8 cellular contexts compared by ENCODE assay signal in genomic region chr4:149371021-149371420, GRCh38.
DNase-seq lines count a peak whose midpoint lies in the region; ATAC-seq and TF ChIP-seq lines count a peak whose summit lies in the region.

No MANE protein-coding gene starts in this region.

- no peaks in the 10 kb centered on the region for H3K4me1 ChIP-seq in gastroesophageal sphincter

- DNase-seq in GM10248 (ENCODE audit: extremely low spot score) = peak; percentile 16
- DNase-seq in KG1 (lab: John Stamatoyannopoulos, UW) = peak; percentile 2
- DNase-seq in SHP77 (lab: John Stamatoyannopoulos, UW) = peak; percentile 7 to 31
- DNase-seq in fibroblast of pulmonary artery (ENCODE audit: low read depth) = peak; percentile 83
- DNase-seq in sciatic nerve (ENCODE audit: low spot score) = no peak

- no peak overlapping the region for H3K4me3 ChIP-seq in fibroblast of pulmonary artery (replicated peaks; ENCODE audit: low read depth, low read length)
- H3K4me3 ChIP-seq in gastroesophageal sphincter = no peak overlapping the region

- 30 to 39% methylated on average over 3 of the region's 3 CpGs for WGBS in gastroesophageal sphincter (ENCODE audit: low coverage in 1 of 2), 2 donors

- H3K36me3 ChIP-seq in gastroesophageal sphincter = no peaks in the 10 kb centered on the region

- H3K9me3 ChIP-seq in gastroesophageal sphincter = no peaks in the 10 kb centered on the region

- ATAC-seq in GM21786 (IDR thresholded peaks at IDR 0.05; ENCODE audit: unreplicated experiment) (peak; percentile 81), sciatic nerve (peak; percentile 60), HG03095 (IDR thresholded peaks at IDR 0.05; ENCODE audit: unreplicated experiment) (no peak), gastroesophageal sphincter (no peak)

- TF ChIP-seq CTCF in GM10248 (IDR thresholded peaks at IDR 0.05; ENCODE audit: control extremely low read depth, extremely low read depth, low read depth, missing control alignments) = peak; percentile 36
- peak; percentile 55 for TF ChIP-seq CTCF in fibroblast of pulmonary artery (IDR thresholded peaks at IDR 0.05; ENCODE audit: low read length, missing control alignments)
- peak in 2 of 4 experiments; percentile 18 to 48 for TF ChIP-seq CTCF in gastroesophageal sphincter (IDR thresholded peaks at IDR 0.05)

- no peak overlapping the region for H3K27ac ChIP-seq in gastroesophageal sphincter

- TF ChIP-seq POLR2A in gastroesophageal sphincter (IDR thresholded peaks at IDR 0.05) = no peak

- POLR2A ChIA-PET in GM10248 (lab: Yijun Ruan, JAX) = no interaction called here

- no peak for TF ChIP-seq EP300 in gastroesophageal sphincter (IDR thresholded peaks at IDR 0.05)

- CTCF ChIA-PET in GM10248 (lab: Yijun Ruan, JAX) = interaction anchor here (0.9 kb wide), 1 partner anchor 591 kb away, joined by 3 read pairs; no protein-coding TSS in a partner anchor

- intact Hi-C loops in sciatic nerve (cut with DNase I) = no loop called here

- no peaks in the 10 kb centered on the region for H3K27me3 ChIP-seq in gastroesophageal sphincter

Comparison
In these comparisons a context has a peak if more than half of its experiments do, and no peak if none do; other contexts are left out.
1. ATAC-seq: peak in GM21786 (single experiment) and sciatic nerve (single experiment); none in HG03095 (single experiment) and gastroesophageal sphincter (single experiment).